In the genomic region with DNA sequence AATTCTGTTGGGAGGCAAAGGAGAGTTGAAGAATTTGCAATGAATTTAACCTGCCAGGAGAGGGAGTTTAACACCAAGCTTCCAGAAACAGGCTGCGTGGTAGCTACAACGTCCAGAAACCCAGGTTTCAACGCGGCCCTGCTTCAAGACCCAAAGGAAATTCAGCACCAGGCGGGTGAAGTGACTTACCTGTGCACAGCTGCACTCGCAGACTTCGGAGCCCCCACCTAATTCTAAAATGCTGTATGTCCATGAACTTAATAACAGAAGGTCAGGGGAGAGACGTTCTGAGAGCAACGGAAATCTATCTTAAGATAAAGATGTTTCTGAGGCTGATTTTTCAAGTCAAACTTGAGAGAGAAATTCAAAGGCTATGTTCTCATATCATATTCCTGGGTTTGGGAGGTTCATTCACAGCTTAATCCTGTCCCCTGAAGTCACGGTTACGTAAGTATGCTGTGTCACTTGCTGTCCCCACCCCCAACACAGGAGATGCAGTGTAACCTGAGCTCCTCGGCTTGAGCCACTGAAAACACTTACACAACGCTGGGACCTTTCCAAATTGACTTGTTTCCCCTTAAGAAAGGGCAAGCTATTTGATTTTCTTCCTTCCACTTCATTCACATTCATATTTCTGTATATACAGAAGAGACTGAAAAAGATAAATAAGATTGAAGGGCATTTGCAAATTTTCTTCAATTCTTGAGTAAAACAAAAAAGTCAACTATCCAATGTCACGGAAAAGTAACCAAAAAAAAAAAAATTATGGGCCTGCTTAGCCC, we compare ENCODE assay signal across 1 cellular context.
A peak's percentile ranks its signal among the peaks of the same experiment; 100 is the strongest.
TF ChIP-seq lines count a peak whose summit lies in the region.

No MANE protein-coding gene starts in this region.

TF ChIP-seq in K562, 482 proteins besides CTCF, POLR2A, EP300 and RAD21 (continued from another document and continues in another):
- TF ChIP-seq GTF2F1 (IDR thresholded peaks at IDR 0.05; ENCODE audit: low read depth, low read length) (0 out of 2 replicates have a peak, but pooled peaks have one; percentile 23), HEY1 (CRISPR knock-in tag; IDR thresholded peaks at IDR 0.05; ENCODE audit: borderline replicate concordance) (no peak), U2AF2 (optimal IDR thresholded peaks at IDR 0.05; ENCODE audit: low read depth, low read length) (no peak), ZNF217 (CRISPR knock-in tag; IDR thresholded peaks at IDR 0.05) (no peak), PTBP1 (IDR thresholded peaks at IDR 0.05; ENCODE audit: low read depth, low read length) (no peak), ZNF766 (CRISPR knock-in tag; conservative IDR thresholded peaks at IDR 0.05) (peak; percentile 24; the same call in 1 of the 2 replicates), MIER1 (IDR thresholded peaks at IDR 0.05; ENCODE audit: low read depth) (no peak), HNRNPUL1 (IDR thresholded peaks at IDR 0.05; ENCODE audit: low read length) (no peak), ZBTB7A (IDR thresholded peaks at IDR 0.05; ENCODE audit: borderline replicate concordance, control insufficient read depth, low read depth, low read length) (no peak), SMAD1 (IDR thresholded peaks at IDR 0.05; ENCODE audit: low read depth, low read length, partially characterized antibody) (peak; percentile 95), ETS2 (tag; IDR thresholded peaks at IDR 0.05; ENCODE audit: borderline replicate concordance, poor library complexity, severe bottlenecking) (no peak), KAT7 (CRISPR knock-in tag; IDR thresholded peaks at IDR 0.05; ENCODE audit: borderline replicate concordance) (no peak; the same call in 1 of the 2 replicates), HSF4 (CRISPR knock-in tag; IDR thresholded peaks at IDR 0.05; ENCODE audit: borderline replicate concordance) (no peak), BACH1 (tag; IDR thresholded peaks at IDR 0.05) (peak; percentile 91), ZNF445 (CRISPR knock-in tag; IDR thresholded peaks at IDR 0.05; ENCODE audit: low read depth) (no peak), RBM34 (IDR thresholded peaks at IDR 0.05; ENCODE audit: borderline replicate concordance, insufficient read depth, low read length) (no peak), NR1H2 (CRISPR knock-in tag; IDR thresholded peaks at IDR 0.05) (no peak), NR4A1 (CRISPR knock-in tag; IDR thresholded peaks at IDR 0.05) (no peak), NR4A1 (tag; IDR thresholded peaks at IDR 0.05) (no peak), CEBPB (tag; IDR thresholded peaks at IDR 0.05) (peak; percentile 97), ZNF274 (IDR thresholded peaks at IDR 0.05; ENCODE audit: borderline replicate concordance, low read depth, low read length) (no peak), RBBP5 (IDR thresholded peaks at IDR 0.05; ENCODE audit: borderline replicate concordance, insufficient read depth, low read length, poor library complexity, severe bottlenecking) (no peak), TRIM28 (IDR thresholded peaks at IDR 0.05) (no peak), KLF13 (tag; IDR thresholded peaks at IDR 0.05; ENCODE audit: borderline replicate concordance, low read depth) (peak; percentile 23; the same call in 1 of the 2 replicates), ZNF644 (tag; IDR thresholded peaks at IDR 0.05; ENCODE audit: low read depth) (peak; percentile 48; the same call in 1 of the 2 replicates), KHSRP (IDR thresholded peaks at IDR 0.05) (0 out of 2 replicates have a peak, but pooled peaks have one; percentile 22), JUNB (CRISPR knock-in tag; conservative IDR thresholded peaks at IDR 0.05) (no peak), WHSC1 (IDR thresholded peaks at IDR 0.05; ENCODE audit: low read length) (no peak)
- TF ChIP-seq, protein P1, sequence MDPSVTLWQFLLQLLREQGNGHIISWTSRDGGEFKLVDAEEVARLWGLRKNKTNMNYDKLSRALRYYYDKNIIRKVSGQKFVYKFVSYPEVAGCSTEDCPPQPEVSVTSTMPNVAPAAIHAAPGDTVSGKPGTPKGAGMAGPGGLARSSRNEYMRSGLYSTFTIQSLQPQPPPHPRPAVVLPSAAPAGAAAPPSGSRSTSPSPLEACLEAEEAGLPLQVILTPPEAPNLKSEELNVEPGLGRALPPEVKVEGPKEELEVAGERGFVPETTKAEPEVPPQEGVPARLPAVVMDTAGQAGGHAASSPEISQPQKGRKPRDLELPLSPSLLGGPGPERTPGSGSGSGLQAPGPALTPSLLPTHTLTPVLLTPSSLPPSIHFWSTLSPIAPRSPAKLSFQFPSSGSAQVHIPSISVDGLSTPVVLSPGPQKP (CRISPR knock-in tag; IDR thresholded peaks at IDR 0.05), result no peak
- TF ChIP-seq, protein P2, sequence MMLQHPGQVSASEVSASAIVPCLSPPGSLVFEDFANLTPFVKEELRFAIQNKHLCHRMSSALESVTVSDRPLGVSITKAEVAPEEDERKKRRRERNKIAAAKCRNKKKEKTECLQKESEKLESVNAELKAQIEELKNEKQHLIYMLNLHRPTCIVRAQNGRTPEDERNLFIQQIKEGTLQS (IDR thresholded peaks at IDR 0.05), result no peak; the same call in 1 of the 2 replicates
- TF ChIP-seq, protein P2 (CRISPR knock-in tag; conservative IDR thresholded peaks at IDR 0.05), result no peak
- TF ChIP-seq, protein P3, sequence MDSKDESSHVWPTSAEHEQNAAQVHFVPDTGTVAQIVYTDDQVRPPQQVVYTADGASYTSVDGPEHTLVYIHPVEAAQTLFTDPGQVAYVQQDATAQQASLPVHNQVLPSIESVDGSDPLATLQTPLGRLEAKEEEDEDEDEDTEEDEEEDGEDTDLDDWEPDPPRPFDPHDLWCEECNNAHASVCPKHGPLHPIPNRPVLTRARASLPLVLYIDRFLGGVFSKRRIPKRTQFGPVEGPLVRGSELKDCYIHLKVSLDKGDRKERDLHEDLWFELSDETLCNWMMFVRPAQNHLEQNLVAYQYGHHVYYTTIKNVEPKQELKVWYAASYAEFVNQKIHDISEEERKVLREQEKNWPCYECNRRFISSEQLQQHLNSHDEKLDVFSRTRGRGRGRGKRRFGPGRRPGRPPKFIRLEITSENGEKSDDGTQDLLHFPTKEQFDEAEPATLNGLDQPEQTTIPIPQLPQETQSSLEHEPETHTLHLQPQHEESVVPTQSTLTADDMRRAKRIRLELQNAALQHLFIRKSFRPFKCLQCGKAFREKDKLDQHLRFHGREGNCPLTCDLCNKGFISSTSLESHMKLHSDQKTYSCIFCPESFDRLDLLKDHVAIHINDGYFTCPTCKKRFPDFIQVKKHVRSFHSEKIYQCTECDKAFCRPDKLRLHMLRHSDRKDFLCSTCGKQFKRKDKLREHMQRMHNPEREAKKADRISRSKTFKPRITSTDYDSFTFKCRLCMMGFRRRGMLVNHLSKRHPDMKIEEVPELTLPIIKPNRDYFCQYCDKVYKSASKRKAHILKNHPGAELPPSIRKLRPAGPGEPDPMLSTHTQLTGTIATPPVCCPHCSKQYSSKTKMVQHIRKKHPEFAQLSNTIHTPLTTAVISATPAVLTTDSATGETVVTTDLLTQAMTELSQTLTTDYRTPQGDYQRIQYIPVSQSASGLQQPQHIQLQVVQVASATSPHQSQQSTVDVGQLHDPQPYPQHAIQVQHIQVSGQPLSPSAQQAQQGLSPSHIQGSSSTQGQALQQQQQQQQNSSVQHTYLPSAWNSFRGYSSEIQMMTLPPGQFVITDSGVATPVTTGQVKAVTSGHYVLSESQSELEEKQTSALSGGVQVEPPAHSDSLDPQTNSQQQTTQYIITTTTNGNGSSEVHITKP (IDR thresholded peaks at IDR 0.05; ENCODE audit: partially characterized antibody), result peak; percentile 20
- TF ChIP-seq, protein P4, sequence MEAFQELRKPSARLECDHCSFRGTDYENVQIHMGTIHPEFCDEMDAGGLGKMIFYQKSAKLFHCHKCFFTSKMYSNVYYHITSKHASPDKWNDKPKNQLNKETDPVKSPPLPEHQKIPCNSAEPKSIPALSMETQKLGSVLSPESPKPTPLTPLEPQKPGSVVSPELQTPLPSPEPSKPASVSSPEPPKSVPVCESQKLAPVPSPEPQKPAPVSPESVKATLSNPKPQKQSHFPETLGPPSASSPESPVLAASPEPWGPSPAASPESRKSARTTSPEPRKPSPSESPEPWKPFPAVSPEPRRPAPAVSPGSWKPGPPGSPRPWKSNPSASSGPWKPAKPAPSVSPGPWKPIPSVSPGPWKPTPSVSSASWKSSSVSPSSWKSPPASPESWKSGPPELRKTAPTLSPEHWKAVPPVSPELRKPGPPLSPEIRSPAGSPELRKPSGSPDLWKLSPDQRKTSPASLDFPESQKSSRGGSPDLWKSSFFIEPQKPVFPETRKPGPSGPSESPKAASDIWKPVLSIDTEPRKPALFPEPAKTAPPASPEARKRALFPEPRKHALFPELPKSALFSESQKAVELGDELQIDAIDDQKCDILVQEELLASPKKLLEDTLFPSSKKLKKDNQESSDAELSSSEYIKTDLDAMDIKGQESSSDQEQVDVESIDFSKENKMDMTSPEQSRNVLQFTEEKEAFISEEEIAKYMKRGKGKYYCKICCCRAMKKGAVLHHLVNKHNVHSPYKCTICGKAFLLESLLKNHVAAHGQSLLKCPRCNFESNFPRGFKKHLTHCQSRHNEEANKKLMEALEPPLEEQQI (IDR thresholded peaks at IDR 0.05), result no peak; the same call in 1 of the 2 replicates
- TF ChIP-seq, protein P5, sequence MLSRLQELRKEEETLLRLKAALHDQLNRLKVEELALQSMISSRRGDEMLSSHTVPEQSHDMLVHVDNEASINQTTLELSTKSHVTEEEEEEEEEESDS (CRISPR knock-in tag; IDR thresholded peaks at IDR 0.05), result no peak
- TF ChIP-seq, protein P6, sequence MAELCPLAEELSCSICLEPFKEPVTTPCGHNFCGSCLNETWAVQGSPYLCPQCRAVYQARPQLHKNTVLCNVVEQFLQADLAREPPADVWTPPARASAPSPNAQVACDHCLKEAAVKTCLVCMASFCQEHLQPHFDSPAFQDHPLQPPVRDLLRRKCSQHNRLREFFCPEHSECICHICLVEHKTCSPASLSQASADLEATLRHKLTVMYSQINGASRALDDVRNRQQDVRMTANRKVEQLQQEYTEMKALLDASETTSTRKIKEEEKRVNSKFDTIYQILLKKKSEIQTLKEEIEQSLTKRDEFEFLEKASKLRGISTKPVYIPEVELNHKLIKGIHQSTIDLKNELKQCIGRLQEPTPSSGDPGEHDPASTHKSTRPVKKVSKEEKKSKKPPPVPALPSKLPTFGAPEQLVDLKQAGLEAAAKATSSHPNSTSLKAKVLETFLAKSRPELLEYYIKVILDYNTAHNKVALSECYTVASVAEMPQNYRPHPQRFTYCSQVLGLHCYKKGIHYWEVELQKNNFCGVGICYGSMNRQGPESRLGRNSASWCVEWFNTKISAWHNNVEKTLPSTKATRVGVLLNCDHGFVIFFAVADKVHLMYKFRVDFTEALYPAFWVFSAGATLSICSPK (IDR thresholded peaks at IDR 0.05; ENCODE audit: borderline replicate concordance), result peak; percentile 93; the same call in 1 of the 2 replicates
- TF ChIP-seq, protein P7, sequence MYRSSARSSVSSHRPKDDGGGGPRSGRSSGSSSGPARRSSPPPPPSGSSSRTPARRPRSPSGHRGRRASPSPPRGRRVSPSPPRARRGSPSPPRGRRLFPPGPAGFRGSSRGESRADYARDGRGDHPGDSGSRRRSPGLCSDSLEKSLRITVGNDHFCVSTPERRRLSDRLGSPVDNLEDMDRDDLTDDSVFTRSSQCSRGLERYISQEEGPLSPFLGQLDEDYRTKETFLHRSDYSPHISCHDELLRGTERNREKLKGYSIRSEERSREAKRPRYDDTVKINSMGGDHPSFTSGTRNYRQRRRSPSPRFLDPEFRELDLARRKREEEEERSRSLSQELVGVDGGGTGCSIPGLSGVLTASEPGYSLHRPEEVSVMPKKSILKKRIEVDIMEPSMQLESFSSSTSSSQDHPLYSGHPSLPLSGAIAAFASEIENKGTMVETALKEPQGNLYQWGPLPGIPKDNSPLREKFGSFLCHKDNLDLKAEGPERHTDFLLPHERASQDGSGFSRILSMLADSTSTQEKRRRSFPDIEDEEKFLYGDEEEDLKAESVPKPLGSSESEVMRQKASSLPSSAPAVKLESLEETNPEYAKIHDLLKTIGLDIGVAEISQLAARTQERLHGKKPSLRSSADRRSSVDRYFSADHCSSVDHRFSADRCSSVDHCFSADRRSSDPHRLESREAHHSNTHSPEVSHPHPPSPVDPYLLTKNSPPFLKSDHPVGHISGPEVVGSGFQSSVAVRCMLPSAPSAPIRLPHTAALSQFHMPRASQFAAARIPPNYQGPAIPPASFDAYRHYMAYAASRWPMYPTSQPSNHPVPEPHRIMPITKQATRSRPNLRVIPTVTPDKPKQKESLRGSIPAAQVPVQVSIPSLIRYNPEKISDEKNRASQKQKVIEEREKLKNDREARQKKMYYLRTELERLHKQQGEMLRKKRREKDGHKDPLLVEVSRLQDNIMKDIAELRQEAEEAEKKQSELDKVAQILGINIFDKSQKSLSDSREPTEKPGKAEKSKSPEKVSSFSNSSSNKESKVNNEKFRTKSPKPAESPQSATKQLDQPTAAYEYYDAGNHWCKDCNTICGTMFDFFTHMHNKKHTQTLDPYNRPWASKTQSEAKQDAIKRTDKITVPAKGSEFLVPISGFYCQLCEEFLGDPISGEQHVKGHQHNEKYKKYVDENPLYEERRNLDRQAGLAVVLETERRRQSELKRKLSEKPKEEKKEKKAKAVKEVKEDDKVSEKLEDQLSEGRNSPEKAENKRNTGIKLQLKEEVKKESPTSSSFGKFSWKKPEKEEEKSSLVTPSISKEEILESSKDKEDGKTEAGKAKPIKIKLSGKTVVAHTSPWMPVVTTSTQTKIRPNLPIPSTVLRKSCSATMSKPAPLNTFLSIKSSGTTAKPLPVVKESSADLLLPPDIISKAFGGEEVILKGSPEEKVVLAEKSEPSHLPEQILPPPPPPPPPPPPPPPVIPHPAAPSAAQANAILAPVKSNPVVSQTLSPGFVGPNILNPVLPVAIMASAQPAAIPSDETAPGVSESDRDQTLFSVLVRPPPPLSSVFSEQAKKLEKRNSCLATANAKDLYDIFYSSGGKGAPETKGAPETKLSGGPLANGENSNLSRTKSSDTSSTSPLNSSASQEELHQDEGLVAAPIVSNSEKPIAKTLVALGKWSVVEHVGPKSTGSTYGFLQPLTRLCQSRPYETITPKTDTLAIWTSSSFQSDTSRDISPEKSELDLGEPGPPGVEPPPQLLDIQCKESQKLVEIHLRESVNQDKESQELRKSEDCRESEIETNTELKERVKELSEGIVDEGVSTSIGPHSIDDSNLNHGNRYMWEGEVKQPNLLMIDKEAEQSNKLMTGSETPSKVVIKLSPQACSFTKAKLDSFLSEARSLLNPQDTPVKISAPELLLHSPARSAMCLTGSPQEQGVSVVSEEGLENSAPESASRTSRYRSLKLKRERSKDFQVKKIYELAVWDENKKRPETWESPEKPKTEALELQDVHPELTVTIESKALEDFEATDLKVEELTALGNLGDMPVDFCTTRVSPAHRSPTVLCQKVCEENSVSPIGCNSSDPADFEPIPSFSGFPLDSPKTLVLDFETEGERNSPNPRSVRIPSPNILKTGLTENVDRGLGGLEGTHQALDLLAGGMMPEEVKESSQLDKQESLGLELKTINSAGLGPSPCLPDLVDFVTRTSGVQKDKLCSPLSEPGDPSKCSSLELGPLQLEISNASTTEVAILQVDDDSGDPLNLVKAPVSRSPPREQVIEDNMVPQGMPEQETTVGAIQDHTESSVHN (IDR thresholded peaks at IDR 0.05; ENCODE audit: borderline replicate concordance in 1 of 2, low read depth in 1 of 2), result peak in 1 of 2 experiments; percentile 22; a peak in 1 of 4 replicates
- TF ChIP-seq, protein P8, sequence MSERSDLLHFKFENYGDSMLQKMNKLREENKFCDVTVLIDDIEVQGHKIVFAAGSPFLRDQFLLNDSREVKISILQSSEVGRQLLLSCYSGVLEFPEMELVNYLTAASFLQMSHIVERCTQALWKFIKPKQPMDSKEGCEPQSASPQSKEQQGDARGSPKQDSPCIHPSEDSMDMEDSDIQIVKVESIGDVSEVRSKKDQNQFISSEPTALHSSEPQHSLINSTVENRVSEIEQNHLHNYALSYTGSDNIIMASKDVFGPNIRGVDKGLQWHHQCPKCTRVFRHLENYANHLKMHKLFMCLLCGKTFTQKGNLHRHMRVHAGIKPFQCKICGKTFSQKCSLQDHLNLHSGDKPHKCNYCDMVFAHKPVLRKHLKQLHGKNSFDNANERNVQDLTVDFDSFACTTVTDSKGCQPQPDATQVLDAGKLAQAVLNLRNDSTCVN (CRISPR knock-in tag; IDR thresholded peaks at IDR 0.05), result no peak; the same call in 1 of the 2 replicates
